In genomic region chr6:2714359-2714895, GRCh38 we compare ENCODE assay signal across 1 cellular context.
TF ChIP-seq lines count a peak whose summit lies in the region.

No MANE protein-coding gene starts in this region.

TF ChIP-seq in SK-N-SH treated with all-trans-retinoic acid at 6 μM for 48 hours, 23 proteins besides CTCF, POLR2A, EP300 and RAD21 (continued from another document):
- TF ChIP-seq POU6F1 (CRISPR knock-in tag; IDR thresholded peaks at IDR 0.05; ENCODE audit: borderline replicate concordance, low read depth) (no peak), TSHZ2 (CRISPR knock-in tag; IDR thresholded peaks at IDR 0.05) (no peak)
